8 cellular contexts compared by ENCODE assay signal in genomic region chr16:29810699-29811169, GRCh38. TPM values are rescaled to one million over a fixed set of nuclear protein-coding genes. Genes with fewer than 3 reads are reported as not detected.
A peak's percentile ranks its signal among the peaks of the same experiment; 100 is the strongest.
DNase-seq lines count a peak whose midpoint lies in the region; ATAC-seq and TF ChIP-seq lines count a peak whose summit lies in the region.

No MANE protein-coding gene starts in this region.

- H3K36me3 ChIP-seq in right atrium auricular region (peaks cover 14% of the 10 kb centered on the region), body of pancreas (replicated peaks in 1 of 2; ENCODE audit: insufficient read depth in 1 of 2, low read depth in 2 of 2) (no peaks in the 10 kb centered on the region), muscle layer of duodenum (ENCODE audit: control insufficient read depth in 1 of 2, insufficient read depth in 2 of 2, low read length in 2 of 2) (peaks cover 6 to 13% of the 10 kb centered on the region in 2 donors)

- no peak for DNase-seq in right atrium auricular region (ENCODE audit: low spot score)
- no peak for DNase-seq in Right ventricle myocardium superior
- DNase-seq in body of pancreas: no peak
- DNase-seq in NCI-H1694 treated with DMSO at 0.1 percent for 48 hours (lab: John Stamatoyannopoulos, UW): no peak
- DNase-seq in GF-D8 (lab: John Stamatoyannopoulos, UW): no peak
- DNase-seq in NK-92 (lab: John Stamatoyannopoulos, UW; ENCODE audit: unreplicated experiment): no peak

- no peaks in the 10 kb centered on the region for H3K27me3 ChIP-seq in right atrium auricular region
- no peaks in the 10 kb centered on the region for H3K27me3 ChIP-seq in body of pancreas
- no peaks in the 10 kb centered on the region for H3K27me3 ChIP-seq in muscle layer of duodenum (ENCODE audit: low read depth, low read length)

- intact Hi-C loops in Right ventricle myocardium superior (cut with DNase I) (loop anchor here (10.0 kb wide), 1 partner anchor 184 kb away; the partner anchor contains the start of genes HIRIP3 and INO80E), body of pancreas (cut with DNase I) (no loop called here)

- no peak for TF ChIP-seq POLR2A in body of pancreas (IDR thresholded peaks at IDR 0.05)

- H3K4me3 ChIP-seq in right atrium auricular region: peak overlapping the region; percentile 55 to 64
- no peak overlapping the region for H3K4me3 ChIP-seq in body of pancreas
- peak overlapping the region; percentile 69 to 77 for H3K4me3 ChIP-seq in muscle layer of duodenum (ENCODE audit: low read depth in 1 of 2, low read length in 2 of 2)

- TF ChIP-seq CTCF in right atrium auricular region (IDR thresholded peaks at IDR 0.05) (no peak), body of pancreas (IDR thresholded peaks at IDR 0.05) (no peak)

- ATAC-seq in Right ventricle myocardium superior (ENCODE audit: poor library complexity): no peak
- no peak for ATAC-seq in body of pancreas
- no peak for ATAC-seq in HG02759 (IDR thresholded peaks at IDR 0.05; ENCODE audit: unreplicated experiment)

- H3K9me3 ChIP-seq in right atrium auricular region: no peaks in the 10 kb centered on the region
- H3K9me3 ChIP-seq in body of pancreas: no peaks in the 10 kb centered on the region
- H3K9me3 ChIP-seq in muscle layer of duodenum (ENCODE audit: control insufficient read depth in 1 of 2, low read length in 2 of 2): no peaks in the 10 kb centered on the region

- H3K4me1 ChIP-seq in right atrium auricular region: peaks cover 0 to 78% of the 10 kb centered on the region in 2 donors
- peaks cover 61% of the 10 kb centered on the region for H3K4me1 ChIP-seq in body of pancreas
- peaks cover 25 to 73% of the 10 kb centered on the region in 2 donors for H3K4me1 ChIP-seq in muscle layer of duodenum (ENCODE audit: control insufficient read depth in 1 of 2, insufficient read depth in 2 of 2, low read length in 2 of 2)

- WGBS in body of pancreas, 2 donors: 29 to 31% methylated on average over 9 of the region's 9 CpGs

- H3K27ac ChIP-seq in right atrium auricular region (peak overlapping the region; percentile 94 to 96), body of pancreas (peak overlapping the region; percentile 77 to 90 (median 86)), muscle layer of duodenum (ENCODE audit: low read length) (peak overlapping the region; percentile 67)

RNA-seq across cellular contexts. Expression of gene PRRT2, which starts 1.3 kb away (rescaled TPM):
- total RNA-seq in right atrium auricular region (under 1 TPM; 0.51 to 0.52 TPM), Right ventricle myocardium superior (3.3 TPM), body of pancreas (1 to 10 TPM in 1 of 2 donors, not detected in 1; 1.0 TPM)

RNA-seq across cellular contexts. Expression of gene MAZ, which starts 4.4 kb away (rescaled TPM):
- total RNA-seq in right atrium auricular region (10 to 100 TPM; 33.0 to 86.6 TPM), Right ventricle myocardium superior (74.0 TPM), body of pancreas (100 to 1,000 TPM in 1 of 2 donors, 10 to 100 TPM in 1; 57.9 to 125 TPM)

RNA-seq across cellular contexts. Expression of gene PAGR1, which starts 5.2 kb away (rescaled TPM):
- total RNA-seq in right atrium auricular region (10 to 100 TPM; 23.5 to 27.3 TPM), Right ventricle myocardium superior (14.7 TPM), body of pancreas (10 to 100 TPM; 27.5 to 63.9 TPM)

RNA-seq across cellular contexts. Expression of gene MVP, which starts 9.5 kb away (rescaled TPM):
- total RNA-seq in right atrium auricular region: 10 to 100 TPM; 44.4 to 77.9 TPM
- 45.5 TPM for total RNA-seq in Right ventricle myocardium superior
- 100 to 1,000 TPM in 1 of 2 donors, 10 to 100 TPM in 1; 75.5 to 139 TPM for total RNA-seq in body of pancreas

RNA-seq across cellular contexts. Expression of gene KIF22, which starts 20.2 kb away (rescaled TPM):
- total RNA-seq in right atrium auricular region (10 to 100 TPM; 10.1 to 17.1 TPM), Right ventricle myocardium superior (59.8 TPM), body of pancreas (10 to 100 TPM in 1 of 2 donors, 1 to 10 TPM in 1; 8.9 to 13.7 TPM)

Comparison
In these comparisons a context has a peak if more than half of its experiments do, and no peak if none do; other contexts are left out.
1. H3K4me3 ChIP-seq: peak in right atrium auricular region (2 of 2) and muscle layer of duodenum (2 of 2); none in body of pancreas (0 of 2).
2. Peak in every context shown above with its lines, with median percentiles within 50 percentile points of each other: H3K27ac ChIP-seq.